In genomic region chr2:195837987-195838386, GRCh38 we compare ENCODE assay signal across 27 cellular contexts.
DNase-seq lines count a peak whose midpoint lies in the region; ATAC-seq and TF ChIP-seq lines count a peak whose summit lies in the region.
"Had no signal": no experiment of that assay in that cellular context is flagged by ENCODE, and none has a peak within 500 bp of the region (broad histone marks: within the 10 kb centered on the region; RNA-seq: fewer than 3 reads in every experiment).

No MANE protein-coding gene starts in this region.

- H3K9me2 ChIP-seq in PC-3 (replicated peaks; ENCODE audit: low read length), result no peaks in the 10 kb centered on the region

- no peak overlapping the region for H2AK5ac ChIP-seq in IMR-90 (ENCODE audit: low read depth, low read length)

- DNase-seq in AG09309 (ENCODE audit: low read depth), result peak; percentile 32
- DNase-seq in IMR-90, result peak; percentile 68
- no peak for DNase-seq in PC-3
- DNase-seq in fibroblast of mammary gland (ENCODE audit: low read depth), result peak; percentile 80
- no peak for DNase-seq in DMS79 treated with DMSO at 0.1 percent for 48 hours (lab: John Stamatoyannopoulos, UW)
- DNase-seq in esophagus muscularis mucosa (ENCODE audit: extremely low spot score), result no peak
- no peak for DNase-seq in NCI-H345 (lab: John Stamatoyannopoulos, UW)
- no peak for DNase-seq in midbrain (lab: John Stamatoyannopoulos, UW)
- DNase-seq: activated CD8-positive, alpha-beta T cell treated with anti-CD3 and anti-CD28 coated beads for 36 hours; activated gamma-delta T cell; activated naive CD8-positive, alpha-beta T cell treated with anti-CD3 and anti-CD28 coated beads, Interleukin-2, amount 50 U/mL, for 24 hours; activated T-cell treated with anti-CD3 and anti-CD28 coated beads, Interleukin-2, amount 50 U/mL, for 1 hour; BE2C; brain microvascular endothelial cell; Caco-2; DND-41; foreskin fibroblast; heart right ventricle; left cardiac atrium; MG63; NCI-H146; NCI-H2171 treated with DMSO at 0.1 percent for 48 hours; NCI-H69; OCI-M1 had no signal

- CTCF ChIA-PET in IMR-90 (lab: Yijun Ruan, JAX), result no interaction called here
- CTCF ChIA-PET in PC-3 (lab: Charles Lee), result no interaction called here

- H3F3A ChIP-seq in PC-3 (ENCODE audit: low read length, unreplicated experiment), result no peaks in the 10 kb centered on the region

- BruUV-seq in IMR-90 (replicated peaks; lab: Mats Ljungman, UMichigan), result no TSS peak
- BruUV-seq in PC-3 (replicated peaks; lab: Mats Ljungman, UMichigan), result no TSS peak

- WGBS in IMR-90 (ENCODE audit: extremely low coverage in 2 of 2, insufficient read length in 1 of 2), 2 experiments, result no CpG with 5 or more reads among the region's 1 CpG
- WGBS in esophagus muscularis mucosa, result 63% methylated on average over 1 of the region's 1 CpG

- H3K4me1 ChIP-seq in IMR-90 (ENCODE audit: control insufficient read depth, insufficient read depth, low read length), result no peaks in the 10 kb centered on the region
- peaks cover 5% of the 10 kb centered on the region; the same call in 1 of the 2 replicates for H3K4me1 ChIP-seq in PC-3 (ENCODE audit: insufficient read depth, low read length)
- no peaks in the 10 kb centered on the region for H3K4me1 ChIP-seq in esophagus muscularis mucosa
- H3K4me1 ChIP-seq: BE2C, Caco-2, heart right ventricle had no signal

- H3K23ac ChIP-seq in IMR-90 (ENCODE audit: low read depth, low read length), result no peak overlapping the region

- no peak for TF ChIP-seq EP300 in esophagus muscularis mucosa (IDR thresholded peaks at IDR 0.05)

- no peaks in the 10 kb centered on the region for H3K79me1 ChIP-seq in IMR-90 (ENCODE audit: low read depth in 1 of 2, low read length in 2 of 2)

- TF ChIP-seq CTCF in AG09309 (IDR thresholded peaks at IDR 0.05; ENCODE audit: control insufficient read depth, insufficient read depth, low read depth, low read length, missing control alignments) (no peak), IMR-90 (conservative IDR thresholded peaks at IDR 0.05; ENCODE audit: low read depth, low read length) (no peak), PC-3 (conservative IDR thresholded peaks at IDR 0.05; ENCODE audit: low read depth, low read length) (no peak), fibroblast of mammary gland (conservative IDR thresholded peaks at IDR 0.05; ENCODE audit: control insufficient read depth, insufficient read depth, low read depth, low read length) (no peak), esophagus muscularis mucosa (IDR thresholded peaks at IDR 0.05) (no peak)

- dilution Hi-C loops in IMR-90 (cut with HindIII; ENCODE audit: low sequenced_read_pairs, unreplicated experiment), result no loop called here

- ATAC-seq in IMR-90 (ENCODE audit: low read depth) (peak; percentile 21; the same call in 1 of the 2 replicates), PC-3 (no peak)
- ATAC-seq: activated CD4-positive, CD25-positive, alpha-beta regulatory T cell treated with anti-CD3 and anti-CD28 coated beads, Interleukin-2, amount 50 U/mL, for 24 hours; activated CD8-positive, alpha-beta T cell treated with anti-CD3 and anti-CD28 coated beads for 36 hours; activated naive CD8-positive, alpha-beta T cell treated with anti-CD3 and anti-CD28 coated beads, Interleukin-2, amount 50 U/mL, for 24 hours; heart right ventricle; K562; Right ventricle myocardium inferior had no signal

- no peak overlapping the region for H4K5ac ChIP-seq in IMR-90 (ENCODE audit: low read depth, low read length)

- H4K8ac ChIP-seq in IMR-90 (ENCODE audit: low read depth in 2 of 2, low read length in 2 of 2), result no peak overlapping the region

- no peak overlapping the region for H3K27ac ChIP-seq in IMR-90 (ENCODE audit: insufficient read depth, low read length)
- H3K27ac ChIP-seq in PC-3 (ENCODE audit: low read length), result 0 out of 2 replicates have a peak overlapping the region, but pooled peaks have one; percentile 12
- no peak overlapping the region for H3K27ac ChIP-seq in esophagus muscularis mucosa (replicated peaks in 1 of 4)
- H3K27ac ChIP-seq: brain microvascular endothelial cell, heart right ventricle had no signal

- H3K9me1 ChIP-seq in IMR-90 (ENCODE audit: insufficient read depth, low read length), result no peaks in the 10 kb centered on the region

- no peak overlapping the region for H2BK20ac ChIP-seq in IMR-90 (ENCODE audit: low read depth, low read length)

- H2BK5ac ChIP-seq in IMR-90 (ENCODE audit: low read depth, low read length, poor library complexity, severe bottlenecking), result no peak overlapping the region

- no peaks in the 10 kb centered on the region for H3K9me3 ChIP-seq in IMR-90 (ENCODE audit: control insufficient read depth, insufficient read depth, low read length)
- H3K9me3 ChIP-seq in PC-3 (ENCODE audit: low read length), result no peaks in the 10 kb centered on the region
- H3K9me3 ChIP-seq in esophagus muscularis mucosa, result peaks cover 0 to 5% (median 0%) of the 10 kb centered on the region in 4 donors
- H3K9me3 ChIP-seq: BE2C, Caco-2 had no signal

- no peak overlapping the region for H3K4ac ChIP-seq in IMR-90 (ENCODE audit: low read depth, low read length)

- H3K4me2 ChIP-seq in IMR-90 (ENCODE audit: low read depth, low read length) (no peak overlapping the region), PC-3 (ENCODE audit: low read length) (no peak overlapping the region)

- H2AFZ ChIP-seq in IMR-90 (replicated peaks; ENCODE audit: low read length, poor library complexity) (no peak overlapping the region), PC-3 (ENCODE audit: low read length) (no peak overlapping the region)

- no peak overlapping the region for H2BK15ac ChIP-seq in IMR-90 (ENCODE audit: low read depth, low read length)

- H3K18ac ChIP-seq in IMR-90 (ENCODE audit: low read depth, low read length), result no peak overlapping the region

- no peak overlapping the region for H3K4me3 ChIP-seq in AG09309 (ENCODE audit: control insufficient read depth, low read depth, low read length)
- no peak overlapping the region for H3K4me3 ChIP-seq in IMR-90 (ENCODE audit: insufficient read depth, low read depth, low read length)
- no peak overlapping the region for H3K4me3 ChIP-seq in PC-3 (ENCODE audit: low read length)
- H3K4me3 ChIP-seq in fibroblast of mammary gland (ENCODE audit: control insufficient read depth, low read depth, low read length), result no peak overlapping the region
- no peak overlapping the region for H3K4me3 ChIP-seq in esophagus muscularis mucosa
- H3K4me3 ChIP-seq: heart right ventricle, K562, MG63 had no signal

- H2AK9ac ChIP-seq in IMR-90 (replicated peaks; ENCODE audit: low read depth, low read length, poor library complexity), result no peak overlapping the region

- H3K14ac ChIP-seq in IMR-90 (replicated peaks; ENCODE audit: low read depth, low read length), result no peak overlapping the region

- no peaks in the 10 kb centered on the region for H3K79me2 ChIP-seq in PC-3 (ENCODE audit: low read length)

- no peak overlapping the region for H2BK120ac ChIP-seq in IMR-90 (ENCODE audit: low read depth, low read length)

- H3K9ac ChIP-seq in IMR-90 (ENCODE audit: low read depth, low read length) (no peak overlapping the region), PC-3 (ENCODE audit: low read length) (no peak overlapping the region)

- POLR2A ChIA-PET in IMR-90 (lab: Charles Lee; ENCODE audit: unreplicated experiment) (no interaction called here), PC-3 (lab: Charles Lee; ENCODE audit: unreplicated experiment) (no interaction called here)

- H3K56ac ChIP-seq in IMR-90 (ENCODE audit: extremely low read depth, insufficient read depth, low read length), result no peak overlapping the region

- H3K27me3 ChIP-seq in IMR-90 (ENCODE audit: control insufficient read depth, insufficient read depth, low read length), result no peaks in the 10 kb centered on the region
- no peaks in the 10 kb centered on the region for H3K27me3 ChIP-seq in PC-3 (ENCODE audit: low read length)
- no peaks in the 10 kb centered on the region for H3K27me3 ChIP-seq in esophagus muscularis mucosa
- H3K27me3 ChIP-seq: brain microvascular endothelial cell, heart right ventricle, MG63 had no signal

- no peak for TF ChIP-seq POLR2A in IMR-90 (IDR thresholded peaks at IDR 0.05; ENCODE audit: low read depth, low read length)
- no peak for TF ChIP-seq POLR2A in esophagus muscularis mucosa (IDR thresholded peaks at IDR 0.05; ENCODE audit: low read depth)

- H4K20me1 ChIP-seq in IMR-90 (ENCODE audit: insufficient read depth, low read length) (no peaks in the 10 kb centered on the region), PC-3 (ENCODE audit: low read length) (no peaks in the 10 kb centered on the region)

- H3K36me3 ChIP-seq in IMR-90 (ENCODE audit: control insufficient read depth, insufficient read depth, low read length) (no peaks in the 10 kb centered on the region), PC-3 (ENCODE audit: low read depth, low read length) (no peaks in the 10 kb centered on the region), esophagus muscularis mucosa (no peaks in the 10 kb centered on the region)
- H3K36me3 ChIP-seq: BE2C, brain microvascular endothelial cell, heart right ventricle, MG63 had no signal

- intact Hi-C loops in IMR-90 (cut with micrococcal nuclease) (no loop called here), PC-3 (cut with micrococcal nuclease) (no loop called here), esophagus muscularis mucosa (cut with DNase I) (no loop called here)

- TF ChIP-seq RAD21 in IMR-90 (IDR thresholded peaks at IDR 0.05; ENCODE audit: low read length), result no peak

- H4K91ac ChIP-seq in IMR-90 (ENCODE audit: insufficient read depth, low read depth, low read length), result no peak overlapping the region

- in situ Hi-C loops in IMR-90 (cut with MboI; ENCODE audit: low sequenced_read_pairs), result no loop called here

TF ChIP-seq in IMR-90, 13 proteins besides CTCF, POLR2A, EP300 and RAD21:
- TF ChIP-seq NFE2L2 (IDR thresholded peaks at IDR 0.05; ENCODE audit: low read depth, low read length) (no peak), RFX5 (IDR thresholded peaks at IDR 0.05; ENCODE audit: low read depth, low read length) (no peak), MXI1 (IDR thresholded peaks at IDR 0.05; ENCODE audit: borderline replicate concordance, low read depth, low read length) (no peak), SMC3 (IDR thresholded peaks at IDR 0.05; ENCODE audit: low read depth, low read length) (no peak), CHD1 (IDR thresholded peaks at IDR 0.05; ENCODE audit: low read depth, low read length) (no peak), CEBPB (IDR thresholded peaks at IDR 0.05; ENCODE audit: low read depth, low read length) (peak; percentile 83)

Comparison
In these comparisons a context has a peak if more than half of its experiments do, and no peak if none do; other contexts are left out.
1. DNase-seq: peak in AG09309 (single experiment), IMR-90 (single experiment) and fibroblast of mammary gland (single experiment); none in PC-3 (single experiment), DMS79 treated with DMSO at 0.1 percent for 48 hours (single experiment), esophagus muscularis mucosa (single experiment), NCI-H345 (single experiment) and midbrain (single experiment).